Comparison of ENCODE assay signal across 1 cellular context in genomic region chr2:120914839-120915521, GRCh38.
TF ChIP-seq lines count a peak whose summit lies in the region.

No MANE protein-coding gene starts in this region.

TF ChIP-seq in A549, 52 proteins besides CTCF, POLR2A, EP300 and RAD21 (continued from another document):
- TF ChIP-seq REST (IDR thresholded peaks at IDR 0.05): no peak
TF ChIP-seq in A549: peak in this region for 16.
